ENCODE assay signal across 11 cellular contexts in genomic region chr1:24351918-24352637, GRCh38. TPM values are rescaled to one million over a fixed set of nuclear protein-coding genes. Genes with fewer than 3 reads are reported as not detected.
DNase-seq lines count a peak whose midpoint lies in the region; ATAC-seq and TF ChIP-seq lines count a peak whose summit lies in the region.
"Had no signal": no experiment of that assay in that cellular context is flagged by ENCODE, and none has a peak within 500 bp of the region (broad histone marks: within the 10 kb centered on the region; RNA-seq: fewer than 3 reads in every experiment).

No MANE protein-coding gene starts in this region.

- H3K4me3 Mint-ChIP-seq in T-helper 1 cell treated with Interleukin-12 subunit alpha and Interleukin-12 subunit beta and Interleukin-4 antibody, amounts not matched to agents 30 μg/mL and 1 μg/mL, for 36 hours: no peak overlapping the region
- no peak overlapping the region for H3K4me3 Mint-ChIP-seq in osteocyte (ENCODE audit: unreplicated experiment)
- H3K4me3 Mint-ChIP-seq: activated naive CD8-positive, alpha-beta T cell had no signal

- no peak for ATAC-seq in GM21447 (IDR thresholded peaks at IDR 0.05; ENCODE audit: unreplicated experiment)
- ATAC-seq in HG02840 (IDR thresholded peaks at IDR 0.05; ENCODE audit: low FRiP score, unreplicated experiment): no peak

- peak overlapping the region; percentile 63 for H3K27ac Mint-ChIP-seq in T-helper 1 cell treated with Interleukin-12 subunit alpha and Interleukin-12 subunit beta and Interleukin-4 antibody, amounts not matched to agents 30 μg/mL and 1 μg/mL, for 36 hours
- no peak overlapping the region for H3K27ac Mint-ChIP-seq in osteocyte (ENCODE audit: unreplicated experiment)
- H3K27ac Mint-ChIP-seq: activated naive CD8-positive, alpha-beta T cell had no signal

- H3K27me3 Mint-ChIP-seq in T-helper 1 cell treated with Interleukin-12 subunit alpha and Interleukin-12 subunit beta and Interleukin-4 antibody, amounts not matched to agents 30 μg/mL and 1 μg/mL, for 36 hours (ENCODE audit: low read depth): no peaks in the 10 kb centered on the region
- no peaks in the 10 kb centered on the region for H3K27me3 Mint-ChIP-seq in osteocyte (ENCODE audit: unreplicated experiment)
- H3K27me3 Mint-ChIP-seq: activated naive CD8-positive, alpha-beta T cell had no signal

- no peaks in the 10 kb centered on the region for H3K9me3 Mint-ChIP-seq in T-helper 1 cell treated with Interleukin-12 subunit alpha and Interleukin-12 subunit beta and Interleukin-4 antibody, amounts not matched to agents 30 μg/mL and 1 μg/mL, for 36 hours
- no peaks in the 10 kb centered on the region for H3K9me3 Mint-ChIP-seq in osteocyte (ENCODE audit: unreplicated experiment)

- H3K4me1 Mint-ChIP-seq in T-helper 1 cell treated with Interleukin-12 subunit alpha and Interleukin-12 subunit beta and Interleukin-4 antibody, amounts not matched to agents 30 μg/mL and 1 μg/mL, for 36 hours (ENCODE audit: low read depth): peaks cover 34% of the 10 kb centered on the region
- H3K4me1 Mint-ChIP-seq in osteocyte (ENCODE audit: unreplicated experiment): peaks cover 7% of the 10 kb centered on the region

- TF ChIP-seq CTCF in fibroblast of mammary gland (conservative IDR thresholded peaks at IDR 0.05; ENCODE audit: control insufficient read depth, insufficient read depth, low read depth, low read length): no peak
- no peak for TF ChIP-seq CTCF in osteocyte (IDR thresholded peaks at IDR 0.05)

- peak; percentile 13 for DNase-seq in stimulated activated naive CD4-positive, alpha-beta T cell treated with Interleukin-2 at 50 U/mL for 16 hours (lab: John Stamatoyannopoulos, UW)
- no peak for DNase-seq in stimulated activated naive CD4-positive, alpha-beta T cell (lab: John Stamatoyannopoulos, UW)
- DNase-seq in fibroblast of mammary gland (ENCODE audit: low read depth) (peak; percentile 70), osteocyte (ENCODE audit: extremely low spot score, unreplicated experiment) (no peak)
- no peak for DNase-seq in effector CD8-positive, alpha-beta T cell (lab: John Stamatoyannopoulos, UW)
- DNase-seq: Calu3, PC-9 had no signal

- H3K36me3 Mint-ChIP-seq in T-helper 1 cell treated with Interleukin-12 subunit alpha and Interleukin-12 subunit beta and Interleukin-4 antibody, amounts not matched to agents 30 μg/mL and 1 μg/mL, for 36 hours (ENCODE audit: low read depth): no peaks in the 10 kb centered on the region
- no peaks in the 10 kb centered on the region for H3K36me3 Mint-ChIP-seq in osteocyte (ENCODE audit: unreplicated experiment)
- H3K36me3 Mint-ChIP-seq: activated naive CD8-positive, alpha-beta T cell had no signal

- H3K4me3 ChIP-seq in fibroblast of mammary gland (ENCODE audit: control insufficient read depth, low read depth, low read length): no peak overlapping the region
- H3K4me3 ChIP-seq: PC-9 had no signal

RNA-seq across cellular contexts. Expression of gene GRHL3, which starts 32.9 kb away (rescaled TPM):
- total RNA-seq in osteocyte: not detected in 2 replicates

Comparison
In these comparisons a context has a peak if more than half of its experiments do, and no peak if none do; other contexts are left out.
1. DNase-seq: peak in stimulated activated naive CD4-positive, alpha-beta T cell treated with Interleukin-2 at 50 U/mL for 16 hours (single experiment) and fibroblast of mammary gland (single experiment); none in stimulated activated naive CD4-positive, alpha-beta T cell (0 of 6), effector CD8-positive, alpha-beta T cell (single experiment) and osteocyte (single experiment).